ENCODE assay signal across 3 cellular contexts in genomic region chr15:28714176-28714575, GRCh38. TPM values are rescaled to one million over a fixed set of nuclear protein-coding genes. Genes with fewer than 3 reads are reported as not detected.
"Had no signal": no experiment of that assay in that cellular context is flagged by ENCODE, and none has a peak within 500 bp of the region (broad histone marks: within the 10 kb centered on the region; RNA-seq: fewer than 3 reads in every experiment).

No MANE protein-coding gene starts in this region.

RNA-seq across cellular contexts. Expression of gene GOLGA8M, which starts 2.0 kb away (rescaled TPM):
- total RNA-seq: bronchial epithelial cell, M059J, PC-9 had no signal
